Comparison of ENCODE assay signal across 24 cellular contexts in genomic region chr3:132187746-132188145, GRCh38.
DNase-seq lines count a peak whose midpoint lies in the region; TF ChIP-seq lines count a peak whose summit lies in the region.
"Had no signal": no experiment of that assay in that cellular context is flagged by ENCODE, and none has a peak within 500 bp of the region (broad histone marks: within the 10 kb centered on the region; RNA-seq: fewer than 3 reads in every experiment).

No MANE protein-coding gene starts in this region.

- H3K9ac ChIP-seq in MM.1S (ENCODE audit: low read length) = no peak overlapping the region
- H3K9ac ChIP-seq: BLaER1 had no signal

- H3K4me2 ChIP-seq in MM.1S (ENCODE audit: low read depth, low read length) = peak overlapping the region; percentile 39
- H3K4me2 ChIP-seq: BLaER1 had no signal

- no peaks in the 10 kb centered on the region for H3K79me2 ChIP-seq in MM.1S (ENCODE audit: low read length)

- peak; percentile 88 to 99 for DNase-seq in NCI-H524 (lab: John Stamatoyannopoulos, UW)
- DNase-seq in NCI-H524 treated with DMSO at 0.1 percent for 48 hours (lab: John Stamatoyannopoulos, UW) = no peak
- peak; percentile 79 for DNase-seq in MM.1S
- DNase-seq in NCI-H1417 treated with DMSO at 0.1 percent for 48 hours (lab: John Stamatoyannopoulos, UW) = peak; percentile 94
- DNase-seq in medulla oblongata (ENCODE audit: extremely low spot score) = no peak
- no peak for DNase-seq in D341Med (ENCODE audit: low spot score)
- no peak for DNase-seq in activated T-cell treated with anti-CD3 and anti-CD28 coated beads, Interleukin-2, amount 50 U/mL, for 1 hour
- DNase-seq: 8988T; ACHN; BE2C; C1 segment of cervical spinal cord; Caco-2; Calu3; CD4-positive, alpha-beta memory T cell; CD4-positive, CD25-positive, alpha-beta regulatory T cell; DMS 273 treated with DMSO at 0.1 percent for 48 hours; DMS153; DMS53; DMS79; DND-41; EL; GDM1 had no signal

- H3K9me3 ChIP-seq in MM.1S (replicated peaks; ENCODE audit: insufficient read depth, low read length) = no peaks in the 10 kb centered on the region
- H3K9me3 ChIP-seq: BE2C, BLaER1, Caco-2 had no signal

- no peak overlapping the region for H3K4me3 ChIP-seq in MM.1S (ENCODE audit: low read length)
- H3K4me3 ChIP-seq: BLaER1, GM12878 had no signal

- no peaks in the 10 kb centered on the region for H3K27me3 ChIP-seq in MM.1S (replicated peaks; ENCODE audit: insufficient read depth, low read length)
- H3K27me3 ChIP-seq: BE2C, BLaER1 had no signal

- H3K4me1 ChIP-seq in MM.1S (ENCODE audit: low read length) = peaks cover 20% of the 10 kb centered on the region
- H3K4me1 ChIP-seq: BE2C, Caco-2 had no signal

- H3K9me2 ChIP-seq in MM.1S (replicated peaks; ENCODE audit: insufficient read depth, low read length) = no peaks in the 10 kb centered on the region

- H2AFZ ChIP-seq in MM.1S (ENCODE audit: low read length) = no peak overlapping the region

- TF ChIP-seq CTCF in MM.1S (IDR thresholded peaks at IDR 0.05; ENCODE audit: low read length) = no peak

- no peaks in the 10 kb centered on the region for H4K20me1 ChIP-seq in MM.1S (ENCODE audit: insufficient read depth, low read length)
- H4K20me1 ChIP-seq: BLaER1 had no signal

- peaks cover 10% of the 10 kb centered on the region for H3F3A ChIP-seq in MM.1S (ENCODE audit: insufficient read depth, low read length)

- no peaks in the 10 kb centered on the region for H3K36me3 ChIP-seq in MM.1S (replicated peaks; ENCODE audit: insufficient read depth, low read length)
- H3K36me3 ChIP-seq: BE2C, BLaER1 had no signal

- peak overlapping the region; percentile 59; the same call in 1 of the 2 replicates for H3K27ac ChIP-seq in MM.1S (ENCODE audit: low read length)
- H3K27ac ChIP-seq: BLaER1 had no signal

Comparison
In these comparisons a context has a peak if more than half of its experiments do, and no peak if none do; other contexts are left out.
1. DNase-seq: peak in NCI-H524 (2 of 2), MM.1S (single experiment) and NCI-H1417 treated with DMSO at 0.1 percent for 48 hours (single experiment); none in NCI-H524 treated with DMSO at 0.1 percent for 48 hours (single experiment), medulla oblongata (single experiment), D341Med (single experiment) and activated T-cell treated with anti-CD3 and anti-CD28 coated beads, Interleukin-2, amount 50 U/mL, for 1 hour (single experiment).